Comparison of ENCODE assay signal across 13 cellular contexts in genomic region chr11:6856871-6857270, GRCh38. TPM values are rescaled to one million over a fixed set of nuclear protein-coding genes. Genes with fewer than 3 reads are reported as not detected.
DNase-seq lines count a peak whose midpoint lies in the region; ATAC-seq lines count a peak whose summit lies in the region.
"Had no signal": no experiment of that assay in that cellular context is flagged by ENCODE, and none has a peak within 500 bp of the region (broad histone marks: within the 10 kb centered on the region; RNA-seq: fewer than 3 reads in every experiment).

No MANE protein-coding gene starts in this region.

- H3K4me1 Mint-ChIP-seq in activated T-helper 17 cell treated with anti-CD3 and anti-CD28 coated beads, Interleukin-2, amount 50 U/mL, for 72 hours: peaks cover 6% of the 10 kb centered on the region
- no peaks in the 10 kb centered on the region for H3K4me1 Mint-ChIP-seq in naive thymus-derived CD8-positive, alpha-beta T cell

- H3K9me3 Mint-ChIP-seq in activated T-helper 17 cell treated with anti-CD3 and anti-CD28 coated beads, Interleukin-2, amount 50 U/mL, for 72 hours: peaks cover 6% of the 10 kb centered on the region
- H3K9me3 Mint-ChIP-seq in naive thymus-derived CD8-positive, alpha-beta T cell: peaks cover 6 to 28% (median 15%) of the 10 kb centered on the region in 9 donors

- POLR2A ChIA-PET in naive thymus-derived CD8-positive, alpha-beta T cell (lab: Charles Lee): no interaction called here

- H3K36me3 Mint-ChIP-seq in activated T-helper 17 cell treated with anti-CD3 and anti-CD28 coated beads, Interleukin-2, amount 50 U/mL, for 72 hours (ENCODE audit: low read depth): no peaks in the 10 kb centered on the region
- peaks cover 0 to 12% (median 0%) of the 10 kb centered on the region in 3 donors for H3K36me3 Mint-ChIP-seq in naive thymus-derived CD8-positive, alpha-beta T cell
- H3K36me3 Mint-ChIP-seq: activated naive CD8-positive, alpha-beta T cell treated with anti-CD3 and anti-CD28 coated beads, Interleukin-2, amount 10 ng/mL, durations not matched to agents 7 days and 5 days had no signal

- H3K27me3 Mint-ChIP-seq in activated T-helper 17 cell treated with anti-CD3 and anti-CD28 coated beads, Interleukin-2, amount 50 U/mL, for 72 hours: peaks cover 19% of the 10 kb centered on the region
- peaks cover 6 to 19% (median 10%) of the 10 kb centered on the region in 5 donors for H3K27me3 Mint-ChIP-seq in naive thymus-derived CD8-positive, alpha-beta T cell

- ATAC-seq in GM18909 (IDR thresholded peaks at IDR 0.05; ENCODE audit: poor library complexity, unreplicated experiment) (peak; percentile 71), HG02938 (IDR thresholded peaks at IDR 0.05; ENCODE audit: unreplicated experiment) (peak; percentile 96), GM19455 (IDR thresholded peaks at IDR 0.05; ENCODE audit: unreplicated experiment) (no peak)
- ATAC-seq in activated T-helper 17 cell treated with anti-CD3 and anti-CD28 coated beads, Interleukin-2, amount 50 U/mL, for 72 hours (replicated peaks): peak; percentile 96
- ATAC-seq in naive thymus-derived CD8-positive, alpha-beta T cell: no peak

- no peak overlapping the region for H3K27ac Mint-ChIP-seq in activated T-helper 17 cell treated with anti-CD3 and anti-CD28 coated beads, Interleukin-2, amount 50 U/mL, for 72 hours
- H3K27ac Mint-ChIP-seq in naive thymus-derived CD8-positive, alpha-beta T cell: no peak overlapping the region
- H3K27ac Mint-ChIP-seq: activated naive CD8-positive, alpha-beta T cell treated with anti-CD3 and anti-CD28 coated beads, Interleukin-2, amount 10 ng/mL, durations not matched to agents 7 days and 5 days had no signal

- peak; percentile 62 for DNase-seq in EL
- no peak for DNase-seq in GF-D8 (lab: John Stamatoyannopoulos, UW)
- DNase-seq in DMS153 (lab: John Stamatoyannopoulos, UW): no peak
- DNase-seq in naive thymus-derived CD8-positive, alpha-beta T cell: no peak
- DNase-seq: activated naive CD8-positive, alpha-beta T cell treated with anti-CD3 and anti-CD28 coated beads, Interleukin-2, amount 10 ng/mL, durations not matched to agents 7 days and 5 days; dorsolateral prefrontal cortex; NCI-H510A had no signal

- H3K4me3 Mint-ChIP-seq in activated T-helper 17 cell treated with anti-CD3 and anti-CD28 coated beads, Interleukin-2, amount 50 U/mL, for 72 hours: no peak overlapping the region
- H3K4me3 Mint-ChIP-seq in naive thymus-derived CD8-positive, alpha-beta T cell: no peak overlapping the region
- H3K4me3 Mint-ChIP-seq: activated naive CD8-positive, alpha-beta T cell treated with anti-CD3 and anti-CD28 coated beads, Interleukin-2, amount 10 ng/mL, durations not matched to agents 7 days and 5 days had no signal

RNA-seq across cellular contexts. Expression of gene OR10A2, which starts 6.0 kb away (rescaled TPM):
- total RNA-seq in activated T-helper 17 cell treated with anti-CD3 and anti-CD28 coated beads, Interleukin-2, amount 50 U/mL, for 72 hours: not detected
- not detected for total RNA-seq in naive thymus-derived CD8-positive, alpha-beta T cell
- polyA plus RNA-seq in naive thymus-derived CD8-positive, alpha-beta T cell: not detected
- total RNA-seq: activated naive CD8-positive, alpha-beta T cell treated with anti-CD3 and anti-CD28 coated beads, Interleukin-2, amount 10 ng/mL, durations not matched to agents 7 days and 5 days; SJSA1 had no signal
- polyA plus RNA-seq: thymus had no signal

RNA-seq across cellular contexts. Expression of gene OR10A5, which starts 11.4 kb away (rescaled TPM):
- not detected for total RNA-seq in activated T-helper 17 cell treated with anti-CD3 and anti-CD28 coated beads, Interleukin-2, amount 50 U/mL, for 72 hours
- total RNA-seq in naive thymus-derived CD8-positive, alpha-beta T cell: not detected
- not detected for polyA plus RNA-seq in naive thymus-derived CD8-positive, alpha-beta T cell
- total RNA-seq: activated naive CD8-positive, alpha-beta T cell treated with anti-CD3 and anti-CD28 coated beads, Interleukin-2, amount 10 ng/mL, durations not matched to agents 7 days and 5 days; dorsolateral prefrontal cortex; SJSA1 had no signal
- polyA plus RNA-seq: thymus had no signal

RNA-seq across cellular contexts. Expression of gene OR10A4, which starts 19.6 kb away (rescaled TPM):
- total RNA-seq in activated T-helper 17 cell treated with anti-CD3 and anti-CD28 coated beads, Interleukin-2, amount 50 U/mL, for 72 hours: not detected
- not detected for total RNA-seq in naive thymus-derived CD8-positive, alpha-beta T cell
- not detected for polyA plus RNA-seq in naive thymus-derived CD8-positive, alpha-beta T cell
- total RNA-seq: activated naive CD8-positive, alpha-beta T cell treated with anti-CD3 and anti-CD28 coated beads, Interleukin-2, amount 10 ng/mL, durations not matched to agents 7 days and 5 days; dorsolateral prefrontal cortex; SJSA1 had no signal
- polyA plus RNA-seq: thymus had no signal

RNA-seq across cellular contexts. Expression of gene OR2D2, which starts 35.4 kb away (rescaled TPM):
- total RNA-seq in activated T-helper 17 cell treated with anti-CD3 and anti-CD28 coated beads, Interleukin-2, amount 50 U/mL, for 72 hours: not detected
- not detected for total RNA-seq in naive thymus-derived CD8-positive, alpha-beta T cell
- polyA plus RNA-seq in naive thymus-derived CD8-positive, alpha-beta T cell: not detected
- total RNA-seq: activated naive CD8-positive, alpha-beta T cell treated with anti-CD3 and anti-CD28 coated beads, Interleukin-2, amount 10 ng/mL, durations not matched to agents 7 days and 5 days; SJSA1 had no signal
- polyA plus RNA-seq: thymus had no signal

RNA-seq across cellular contexts. Expression of gene OR6A2, which starts 57.4 kb away (rescaled TPM):
- under 1 TPM in 1 of 2 donors, not detected in 1; 0.13 TPM for total RNA-seq in activated T-helper 17 cell treated with anti-CD3 and anti-CD28 coated beads, Interleukin-2, amount 50 U/mL, for 72 hours
- total RNA-seq in naive thymus-derived CD8-positive, alpha-beta T cell: not detected
- not detected for polyA plus RNA-seq in naive thymus-derived CD8-positive, alpha-beta T cell
- total RNA-seq: SJSA1 had no signal

Comparison
In these comparisons a context has a peak if more than half of its experiments do, and no peak if none do; other contexts are left out.
1. ATAC-seq: peak in GM18909 (single experiment), HG02938 (single experiment) and activated T-helper 17 cell treated with anti-CD3 and anti-CD28 coated beads, Interleukin-2, amount 50 U/mL, for 72 hours (single experiment); none in GM19455 (single experiment) and naive thymus-derived CD8-positive, alpha-beta T cell (0 of 2).